Comparison of ENCODE assay signal across 13 cellular contexts in the genomic region with DNA sequence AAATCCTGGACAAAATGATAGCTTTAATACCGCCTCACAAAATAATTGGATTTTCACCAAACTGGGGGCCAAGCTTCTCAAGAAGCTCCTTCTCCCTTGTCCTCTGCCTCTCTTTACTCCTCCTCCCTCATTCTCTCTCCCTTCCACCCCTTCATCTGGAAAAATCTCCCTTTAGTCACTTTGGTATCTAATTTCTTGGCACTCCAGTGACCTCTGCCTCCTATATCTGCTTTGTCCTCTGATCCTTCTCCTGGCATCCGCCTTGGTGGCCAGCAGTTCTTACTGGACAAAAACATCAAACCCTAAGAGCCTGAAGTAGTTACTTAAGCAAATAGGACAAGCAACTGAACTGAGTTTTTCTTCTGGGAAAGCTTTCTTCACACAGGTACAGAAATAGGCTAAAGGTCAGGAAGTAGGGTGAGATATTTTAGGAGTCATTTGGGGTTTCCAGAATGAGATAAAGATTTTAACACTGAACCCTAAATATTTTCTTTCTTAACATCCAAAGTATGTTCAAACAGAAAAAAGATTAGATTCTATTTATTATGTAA.
DNase-seq lines count a peak whose midpoint lies in the region; ATAC-seq and TF ChIP-seq lines count a peak whose summit lies in the region.
"Had no signal": no experiment of that assay in that cellular context is flagged by ENCODE, and none has a peak within 500 bp of the region (broad histone marks: within the 10 kb centered on the region; RNA-seq: fewer than 3 reads in every experiment).

No MANE protein-coding gene starts in this region.

- DNase-seq in CD14-positive monocyte (ENCODE audit: low spot score) = no peak
- DNase-seq in IMR-90 = no peak
- no peak for DNase-seq in brain microvascular endothelial cell
- no peak for DNase-seq in natural killer cell treated with Interleukin-12 subunit alpha and Interleukin-12 subunit beta and Interleukin-15 and Interleukin-18, amount 100 ng/mL, for 72 hours (ENCODE audit: low spot score)
- DNase-seq in activated effector memory CD4-positive, alpha-beta T cell treated with Interleukin-2 at 50 U/mL for 16 hours = no peak
- no peak for DNase-seq in GDM1 (lab: John Stamatoyannopoulos, UW)
- DNase-seq: DMS153; endodermal cell; stimulated activated CD4-positive, alpha-beta T cell treated with anti-CD3 and anti-CD28 coated beads, Interleukin-2, amount 100 ng/mL, for 24 hours had no signal

- H3K23ac ChIP-seq in IMR-90 (ENCODE audit: low read depth, low read length) = peak overlapping the region; percentile 28; the same call in 1 of the 2 replicates

- H3K9me3 Mint-ChIP-seq in CD14-positive monocyte = no peaks in the 10 kb centered on the region
- H3K9me3 Mint-ChIP-seq in natural killer cell treated with Interleukin-12 subunit alpha and Interleukin-12 subunit beta and Interleukin-15 and Interleukin-18, amount 100 ng/mL, for 72 hours = peaks cover 3% of the 10 kb centered on the region
- H3K9me3 Mint-ChIP-seq: endodermal cell, neural crest cell had no signal

- no peak overlapping the region for H3K4me3 Mint-ChIP-seq in CD14-positive monocyte
- H3K4me3 Mint-ChIP-seq in natural killer cell treated with Interleukin-12 subunit alpha and Interleukin-12 subunit beta and Interleukin-15 and Interleukin-18, amount 100 ng/mL, for 72 hours = peak overlapping the region; percentile 87
- H3K4me3 Mint-ChIP-seq: endodermal cell, neural crest cell had no signal

- H3K4me1 ChIP-seq in IMR-90 (ENCODE audit: control insufficient read depth, insufficient read depth, low read length) = peaks cover 15% of the 10 kb centered on the region

- H3K36me3 Mint-ChIP-seq in CD14-positive monocyte = peaks cover 0 to 3% of the 10 kb centered on the region in 2 donors
- H3K36me3 Mint-ChIP-seq in natural killer cell treated with Interleukin-12 subunit alpha and Interleukin-12 subunit beta and Interleukin-15 and Interleukin-18, amount 100 ng/mL, for 72 hours = peaks cover 5% of the 10 kb centered on the region

- CTCF ChIA-PET in IMR-90 (lab: Yijun Ruan, JAX) = no interaction called here

- no peak overlapping the region for H3K9ac ChIP-seq in IMR-90 (ENCODE audit: low read depth, low read length)

- peaks cover 6% of the 10 kb centered on the region for H3K9me1 ChIP-seq in IMR-90 (ENCODE audit: insufficient read depth, low read length)

- H2BK20ac ChIP-seq in IMR-90 (ENCODE audit: low read depth, low read length) = peak overlapping the region; percentile 81

- WGBS in IMR-90 (ENCODE audit: extremely low coverage in 2 of 2, insufficient read length in 1 of 2), 2 experiments = no CpG with 5 or more reads among the region's 2 CpGs

- peak overlapping the region; percentile 40 for H2AFZ ChIP-seq in IMR-90 (replicated peaks; ENCODE audit: low read length, poor library complexity)

- dilution Hi-C loops in IMR-90 (cut with HindIII; ENCODE audit: low sequenced_read_pairs, unreplicated experiment) = no loop called here

- TF ChIP-seq CTCF in CD14-positive monocyte (IDR thresholded peaks at IDR 0.05) (no peak), IMR-90 (conservative IDR thresholded peaks at IDR 0.05; ENCODE audit: low read depth, low read length) (no peak), brain microvascular endothelial cell (IDR thresholded peaks at IDR 0.05; ENCODE audit: low read depth, low read length, missing control alignments) (no peak)

- H3K27me3 ChIP-seq in IMR-90 (ENCODE audit: control insufficient read depth, insufficient read depth, low read length) (no peaks in the 10 kb centered on the region), brain microvascular endothelial cell (replicated peaks) (no peaks in the 10 kb centered on the region)

- POLR2A ChIA-PET in IMR-90 (lab: Charles Lee; ENCODE audit: unreplicated experiment) = no interaction called here

- peak overlapping the region; percentile 19; the same call in 1 of the 2 replicates for H4K5ac ChIP-seq in IMR-90 (ENCODE audit: low read depth, low read length)

- peak overlapping the region; percentile 47; the same call in 1 of the 3 replicates for H2BK15ac ChIP-seq in IMR-90 (ENCODE audit: low read depth, low read length)

- peak overlapping the region; percentile 91 for H3K14ac ChIP-seq in IMR-90 (replicated peaks; ENCODE audit: low read depth, low read length)

- H2BK120ac ChIP-seq in IMR-90 (ENCODE audit: low read depth, low read length) = peak overlapping the region; percentile 85

- H3K4ac ChIP-seq in IMR-90 (ENCODE audit: low read depth, low read length) = peak overlapping the region; percentile 82

- in situ Hi-C loops in IMR-90 (cut with MboI; ENCODE audit: low sequenced_read_pairs) = no loop called here
- in situ Hi-C loops in brain microvascular endothelial cell (cut with HindIII; ENCODE audit: low pct_ligation_motif_present, low sequenced_read_pairs) = no loop called here

- no peaks in the 10 kb centered on the region for H3K9me3 ChIP-seq in IMR-90 (ENCODE audit: control insufficient read depth, insufficient read depth, low read length)

- H3K27ac Mint-ChIP-seq in CD14-positive monocyte = peak overlapping the region in 4 of 7 donors; percentile 70 to 99 (median 74)
- H3K27ac Mint-ChIP-seq in natural killer cell treated with Interleukin-12 subunit alpha and Interleukin-12 subunit beta and Interleukin-15 and Interleukin-18, amount 100 ng/mL, for 72 hours = peak overlapping the region; percentile 98 to 99
- H3K27ac Mint-ChIP-seq: endodermal cell had no signal

- TF ChIP-seq POLR2A in IMR-90 (IDR thresholded peaks at IDR 0.05; ENCODE audit: low read depth, low read length) = no peak

- no peak overlapping the region for H2AK9ac ChIP-seq in IMR-90 (replicated peaks; ENCODE audit: low read depth, low read length, poor library complexity)

- peaks cover 21% of the 10 kb centered on the region for H3K4me1 Mint-ChIP-seq in CD14-positive monocyte
- H3K4me1 Mint-ChIP-seq in natural killer cell treated with Interleukin-12 subunit alpha and Interleukin-12 subunit beta and Interleukin-15 and Interleukin-18, amount 100 ng/mL, for 72 hours (ENCODE audit: low read depth in 2 of 2) = peaks cover 30 to 31% of the 10 kb centered on the region in 2 donors

- peak overlapping the region; percentile 82 for H2BK5ac ChIP-seq in IMR-90 (ENCODE audit: low read depth, low read length, poor library complexity, severe bottlenecking)

- peak overlapping the region; percentile 64 to 85 for H4K8ac ChIP-seq in IMR-90 (ENCODE audit: low read depth in 2 of 2, low read length in 2 of 2)

- peak overlapping the region; percentile 77 for H3K27ac ChIP-seq in IMR-90 (ENCODE audit: insufficient read depth, low read length)
- peak overlapping the region; percentile 100 for H3K27ac ChIP-seq in brain microvascular endothelial cell

- peak overlapping the region; percentile 54; the same call in 1 of the 2 replicates for H3K56ac ChIP-seq in IMR-90 (ENCODE audit: extremely low read depth, insufficient read depth, low read length)

- H3K79me1 ChIP-seq in IMR-90 (ENCODE audit: low read depth in 1 of 2, low read length in 2 of 2) = no peaks in the 10 kb centered on the region

- no peak overlapping the region for H3K4me3 ChIP-seq in IMR-90 (ENCODE audit: insufficient read depth, low read depth, low read length)
- no peak overlapping the region for H3K4me3 ChIP-seq in brain microvascular endothelial cell (ENCODE audit: low read depth, low read length)

- peak overlapping the region; percentile 83 for H2AK5ac ChIP-seq in IMR-90 (ENCODE audit: low read depth, low read length)

- H3K27me3 Mint-ChIP-seq in CD14-positive monocyte (ENCODE audit: low read depth in 3 of 3) = no peaks in the 10 kb centered on the region
- H3K27me3 Mint-ChIP-seq in natural killer cell treated with Interleukin-12 subunit alpha and Interleukin-12 subunit beta and Interleukin-15 and Interleukin-18, amount 100 ng/mL, for 72 hours = no peaks in the 10 kb centered on the region

- peak overlapping the region; percentile 31 for H4K91ac ChIP-seq in IMR-90 (ENCODE audit: insufficient read depth, low read depth, low read length)

- no peak for ATAC-seq in IMR-90 (ENCODE audit: low read depth)
- no peak for ATAC-seq in natural killer cell treated with Interleukin-12 subunit alpha and Interleukin-12 subunit beta and Interleukin-15 and Interleukin-18, amount 100 ng/mL, for 72 hours
- ATAC-seq in HG02759 (IDR thresholded peaks at IDR 0.05; ENCODE audit: unreplicated experiment) = no peak
- no peak for ATAC-seq in GM19397 (IDR thresholded peaks at IDR 0.05; ENCODE audit: unreplicated experiment)
- ATAC-seq: Panc1 had no signal

- BruUV-seq in IMR-90 (replicated peaks; lab: Mats Ljungman, UMichigan) = no TSS peak

- TF ChIP-seq RAD21 in IMR-90 (IDR thresholded peaks at IDR 0.05; ENCODE audit: low read length) = no peak

- H3K36me3 ChIP-seq in IMR-90 (ENCODE audit: control insufficient read depth, insufficient read depth, low read length) (no peaks in the 10 kb centered on the region), brain microvascular endothelial cell (replicated peaks) (no peaks in the 10 kb centered on the region)

- no peaks in the 10 kb centered on the region for H4K20me1 ChIP-seq in IMR-90 (ENCODE audit: insufficient read depth, low read length)

- intact Hi-C loops in CD14-positive monocyte (cut with micrococcal nuclease) (no loop called here), IMR-90 (cut with micrococcal nuclease) (no loop called here)

- peak overlapping the region; percentile 19; the same call in 1 of the 2 replicates for H3K18ac ChIP-seq in IMR-90 (ENCODE audit: low read depth, low read length)

- no peak overlapping the region for H3K4me2 ChIP-seq in IMR-90 (ENCODE audit: low read depth, low read length)

TF ChIP-seq in IMR-90, 13 proteins besides CTCF, POLR2A, EP300 and RAD21 (continues in another document):
- TF ChIP-seq CEBPB (IDR thresholded peaks at IDR 0.05; ENCODE audit: low read depth, low read length) (no peak), CHD1 (IDR thresholded peaks at IDR 0.05; ENCODE audit: low read depth, low read length) (no peak), MXI1 (IDR thresholded peaks at IDR 0.05; ENCODE audit: borderline replicate concordance, low read depth, low read length) (no peak), NFE2L2 (IDR thresholded peaks at IDR 0.05; ENCODE audit: low read depth, low read length) (no peak), MAFK (IDR thresholded peaks at IDR 0.05; ENCODE audit: low read depth, low read length) (no peak), FOS (IDR thresholded peaks at IDR 0.05; ENCODE audit: low read depth, low read length) (no peak), BHLHE40 (IDR thresholded peaks at IDR 0.05; ENCODE audit: low read depth, low read length) (no peak), RCOR1 (IDR thresholded peaks at IDR 0.05; ENCODE audit: insufficient replicate concordance, low read length) (no peak)
- TF ChIP-seq, protein P1, sequence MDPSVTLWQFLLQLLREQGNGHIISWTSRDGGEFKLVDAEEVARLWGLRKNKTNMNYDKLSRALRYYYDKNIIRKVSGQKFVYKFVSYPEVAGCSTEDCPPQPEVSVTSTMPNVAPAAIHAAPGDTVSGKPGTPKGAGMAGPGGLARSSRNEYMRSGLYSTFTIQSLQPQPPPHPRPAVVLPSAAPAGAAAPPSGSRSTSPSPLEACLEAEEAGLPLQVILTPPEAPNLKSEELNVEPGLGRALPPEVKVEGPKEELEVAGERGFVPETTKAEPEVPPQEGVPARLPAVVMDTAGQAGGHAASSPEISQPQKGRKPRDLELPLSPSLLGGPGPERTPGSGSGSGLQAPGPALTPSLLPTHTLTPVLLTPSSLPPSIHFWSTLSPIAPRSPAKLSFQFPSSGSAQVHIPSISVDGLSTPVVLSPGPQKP (IDR thresholded peaks at IDR 0.05; ENCODE audit: borderline replicate concordance, low read depth, low read length) = no peak
